Comparison of ENCODE assay signal across 26 cellular contexts in genomic region chrX:153588021-153588781, GRCh38. TPM values are rescaled to one million over a fixed set of nuclear protein-coding genes. Genes with fewer than 3 reads are reported as not detected.
"Had no signal": no experiment of that assay in that cellular context is flagged by ENCODE, and none has a peak within 500 bp of the region (broad histone marks: within the 10 kb centered on the region; RNA-seq: fewer than 3 reads in every experiment).

No MANE protein-coding gene starts in this region.

- H3K9me3 ChIP-seq: esophagus squamous epithelium, left lung, lower lobe of right lung, psoas muscle, sigmoid colon, stomach, thyroid gland, vagina had no signal

- H3K79me2 ChIP-seq: hepatocyte had no signal

- H3K27ac Mint-ChIP-seq: naive thymus-derived CD8-positive, alpha-beta T cell; nephron progenitor cell; stimulated activated effector memory CD8-positive, alpha-beta T cell treated with anti-CD3 and anti-CD28 coated beads, Interleukin-12 subunit alpha, Interleukin-12 subunit beta, amount 100 ng/mL, for 72 hours had no signal

- ATAC-seq: left cardiac atrium; left lung; lower lobe of right lung; naive thymus-derived CD8-positive, alpha-beta T cell; right cardiac atrium; stimulated activated effector memory CD8-positive, alpha-beta T cell treated with anti-CD3 and anti-CD28 coated beads, Interleukin-12 subunit alpha, Interleukin-12 subunit beta, amount 100 ng/mL, for 72 hours had no signal

- H3K4me3 ChIP-seq: coronary artery, esophagus squamous epithelium, hepatocyte, left lung, lower lobe of right lung, psoas muscle, sigmoid colon, stomach, thyroid gland, vagina had no signal

- H3K27me3 Mint-ChIP-seq: naive thymus-derived CD8-positive, alpha-beta T cell had no signal

- H3K9me3 Mint-ChIP-seq: naive thymus-derived CD8-positive, alpha-beta T cell; stimulated activated effector memory CD8-positive, alpha-beta T cell treated with anti-CD3 and anti-CD28 coated beads, Interleukin-12 subunit alpha, Interleukin-12 subunit beta, amount 100 ng/mL, for 72 hours had no signal

- DNase-seq: dermis blood vessel endothelial cell; effector memory CD4-positive, alpha-beta T cell; erythroblast; esophagus squamous epithelium; foreskin melanocyte; left cardiac atrium; left lung; lower lobe of right lung; nephron progenitor cell; nucleus accumbens; right cardiac atrium; sigmoid colon; stimulated activated CD4-positive, alpha-beta T cell treated with anti-CD3 and anti-CD28 coated beads, Interleukin-2, amount 100 ng/mL, for 24 hours; stimulated activated CD4-positive, alpha-beta T cell treated with anti-CD3 and anti-CD28 coated beads, Interleukin-4, amount 100 ng/mL, for 24 hours; stimulated activated naive CD4-positive, alpha-beta T cell treated with Interleukin-2 at 50 U/mL for 16 hours; stomach; thyroid gland; trophoblast cell had no signal

- H3K27ac ChIP-seq: coronary artery, esophagus squamous epithelium, hepatocyte, left lung, lower lobe of right lung, psoas muscle, sigmoid colon, stomach, thyroid gland, vagina had no signal

- H2AFZ ChIP-seq: hepatocyte had no signal

- H3K4me1 ChIP-seq: lower lobe of right lung, psoas muscle, sigmoid colon, stomach, thyroid gland, vagina had no signal

- H3K4me3 Mint-ChIP-seq: naive thymus-derived CD8-positive, alpha-beta T cell; nephron progenitor cell; stimulated activated effector memory CD8-positive, alpha-beta T cell treated with anti-CD3 and anti-CD28 coated beads, Interleukin-12 subunit alpha, Interleukin-12 subunit beta, amount 100 ng/mL, for 72 hours had no signal

- H3K4me2 ChIP-seq: hepatocyte had no signal

- H3K27me3 ChIP-seq: esophagus squamous epithelium, hepatocyte, left lung, sigmoid colon, stomach, thyroid gland, vagina had no signal

RNA-seq across cellular contexts. Expression of gene DUSP9, which starts 58.8 kb away (rescaled TPM):
- total RNA-seq: left cardiac atrium; lower lobe of right lung; myocyte; naive thymus-derived CD8-positive, alpha-beta T cell; psoas muscle; sigmoid colon; skeletal muscle tissue; thyroid gland had no signal
